1 cellular context compared by ENCODE assay signal in the genomic region with DNA sequence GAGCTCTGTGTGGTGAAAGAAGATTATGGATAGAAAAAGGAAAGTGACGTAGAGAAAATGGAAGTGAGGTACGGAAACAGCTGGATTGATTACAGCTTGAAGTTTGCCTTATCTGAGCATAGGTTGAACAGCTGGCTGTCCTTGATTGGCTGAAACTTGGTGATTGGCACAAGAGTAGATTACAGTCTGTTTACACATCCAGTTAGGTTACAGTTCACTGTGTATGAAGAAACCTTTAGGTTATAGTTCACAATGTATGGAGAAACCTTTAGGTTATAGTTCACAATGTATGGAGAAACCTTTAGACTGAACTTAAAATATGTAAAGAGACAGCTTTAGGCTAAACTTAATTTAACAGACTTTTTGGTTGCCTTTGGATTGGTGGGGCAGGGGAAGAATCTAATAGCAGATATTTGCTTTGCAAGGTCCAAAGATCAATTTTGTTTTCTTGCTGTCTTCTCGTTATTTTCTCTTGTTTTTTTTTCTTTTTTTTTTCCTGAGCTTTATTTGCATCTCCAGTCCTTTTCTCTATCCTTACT.
TF ChIP-seq lines count a peak whose summit lies in the region.

No MANE protein-coding gene starts in this region.

TF ChIP-seq in K562, 482 proteins besides CTCF, POLR2A, EP300 and RAD21 (continued from another document and continues in another):
- TF ChIP-seq, protein P1, sequence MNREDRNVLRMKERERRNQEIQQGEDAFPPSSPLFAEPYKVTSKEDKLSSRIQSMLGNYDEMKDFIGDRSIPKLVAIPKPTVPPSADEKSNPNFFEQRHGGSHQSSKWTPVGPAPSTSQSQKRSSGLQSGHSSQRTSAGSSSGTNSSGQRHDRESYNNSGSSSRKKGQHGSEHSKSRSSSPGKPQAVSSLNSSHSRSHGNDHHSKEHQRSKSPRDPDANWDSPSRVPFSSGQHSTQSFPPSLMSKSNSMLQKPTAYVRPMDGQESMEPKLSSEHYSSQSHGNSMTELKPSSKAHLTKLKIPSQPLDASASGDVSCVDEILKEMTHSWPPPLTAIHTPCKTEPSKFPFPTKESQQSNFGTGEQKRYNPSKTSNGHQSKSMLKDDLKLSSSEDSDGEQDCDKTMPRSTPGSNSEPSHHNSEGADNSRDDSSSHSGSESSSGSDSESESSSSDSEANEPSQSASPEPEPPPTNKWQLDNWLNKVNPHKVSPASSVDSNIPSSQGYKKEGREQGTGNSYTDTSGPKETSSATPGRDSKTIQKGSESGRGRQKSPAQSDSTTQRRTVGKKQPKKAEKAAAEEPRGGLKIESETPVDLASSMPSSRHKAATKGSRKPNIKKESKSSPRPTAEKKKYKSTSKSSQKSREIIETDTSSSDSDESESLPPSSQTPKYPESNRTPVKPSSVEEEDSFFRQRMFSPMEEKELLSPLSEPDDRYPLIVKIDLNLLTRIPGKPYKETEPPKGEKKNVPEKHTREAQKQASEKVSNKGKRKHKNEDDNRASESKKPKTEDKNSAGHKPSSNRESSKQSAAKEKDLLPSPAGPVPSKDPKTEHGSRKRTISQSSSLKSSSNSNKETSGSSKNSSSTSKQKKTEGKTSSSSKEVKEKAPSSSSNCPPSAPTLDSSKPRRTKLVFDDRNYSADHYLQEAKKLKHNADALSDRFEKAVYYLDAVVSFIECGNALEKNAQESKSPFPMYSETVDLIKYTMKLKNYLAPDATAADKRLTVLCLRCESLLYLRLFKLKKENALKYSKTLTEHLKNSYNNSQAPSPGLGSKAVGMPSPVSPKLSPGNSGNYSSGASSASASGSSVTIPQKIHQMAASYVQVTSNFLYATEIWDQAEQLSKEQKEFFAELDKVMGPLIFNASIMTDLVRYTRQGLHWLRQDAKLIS (CRISPR knock-in tag; IDR thresholded peaks at IDR 0.05): no peak
- TF ChIP-seq, protein P2, sequence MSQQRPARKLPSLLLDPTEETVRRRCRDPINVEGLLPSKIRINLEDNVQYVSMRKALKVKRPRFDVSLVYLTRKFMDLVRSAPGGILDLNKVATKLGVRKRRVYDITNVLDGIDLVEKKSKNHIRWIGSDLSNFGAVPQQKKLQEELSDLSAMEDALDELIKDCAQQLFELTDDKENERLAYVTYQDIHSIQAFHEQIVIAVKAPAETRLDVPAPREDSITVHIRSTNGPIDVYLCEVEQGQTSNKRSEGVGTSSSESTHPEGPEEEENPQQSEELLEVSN (IDR thresholded peaks at IDR 0.05; ENCODE audit: borderline replicate concordance in 1 of 2, extremely low read depth in 1 of 2, insufficient read depth in 1 of 2, insufficient read length in 1 of 2, low read depth in 1 of 2, low read length in 1 of 2, poor library complexity in 1 of 2, severe bottlenecking in 1 of 2): no peak
- TF ChIP-seq KLF6 (CRISPR knock-in tag; IDR thresholded peaks at IDR 0.05; ENCODE audit: borderline replicate concordance): no peak
- TF ChIP-seq TEAD1 (CRISPR knock-in tag; IDR thresholded peaks at IDR 0.05): no peak
- no peak for TF ChIP-seq CBX1 (IDR thresholded peaks at IDR 0.05; ENCODE audit: low read depth)
- TF ChIP-seq, protein P3, sequence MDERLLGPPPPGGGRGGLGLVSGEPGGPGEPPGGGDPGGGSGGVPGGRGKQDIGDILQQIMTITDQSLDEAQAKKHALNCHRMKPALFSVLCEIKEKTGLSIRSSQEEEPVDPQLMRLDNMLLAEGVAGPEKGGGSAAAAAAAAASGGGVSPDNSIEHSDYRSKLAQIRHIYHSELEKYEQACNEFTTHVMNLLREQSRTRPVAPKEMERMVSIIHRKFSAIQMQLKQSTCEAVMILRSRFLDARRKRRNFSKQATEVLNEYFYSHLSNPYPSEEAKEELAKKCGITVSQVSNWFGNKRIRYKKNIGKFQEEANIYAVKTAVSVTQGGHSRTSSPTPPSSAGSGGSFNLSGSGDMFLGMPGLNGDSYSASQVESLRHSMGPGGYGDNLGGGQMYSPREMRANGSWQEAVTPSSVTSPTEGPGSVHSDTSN (CRISPR knock-in tag; IDR thresholded peaks at IDR 0.05; ENCODE audit: low read depth): peak; percentile 49; the same call in 1 of the 2 replicates
- TF ChIP-seq, protein P3 (tag; conservative IDR thresholded peaks at IDR 0.05; ENCODE audit: low read depth): peak; percentile 88
- TF ChIP-seq RBBP5 (IDR thresholded peaks at IDR 0.05; ENCODE audit: borderline replicate concordance, insufficient read depth, low read length, poor library complexity, severe bottlenecking): no peak
- TF ChIP-seq TEAD4 (IDR thresholded peaks at IDR 0.05; ENCODE audit: low read length): peak; percentile 81
- no peak for TF ChIP-seq TEAD4 (CRISPR knock-in tag; IDR thresholded peaks at IDR 0.05; ENCODE audit: borderline replicate concordance)
- TF ChIP-seq RFX1 (IDR thresholded peaks at IDR 0.05): no peak
- peak; percentile 29; the same call in 1 of the 2 replicates for TF ChIP-seq EP400 (IDR thresholded peaks at IDR 0.05)
- TF ChIP-seq, protein P4, sequence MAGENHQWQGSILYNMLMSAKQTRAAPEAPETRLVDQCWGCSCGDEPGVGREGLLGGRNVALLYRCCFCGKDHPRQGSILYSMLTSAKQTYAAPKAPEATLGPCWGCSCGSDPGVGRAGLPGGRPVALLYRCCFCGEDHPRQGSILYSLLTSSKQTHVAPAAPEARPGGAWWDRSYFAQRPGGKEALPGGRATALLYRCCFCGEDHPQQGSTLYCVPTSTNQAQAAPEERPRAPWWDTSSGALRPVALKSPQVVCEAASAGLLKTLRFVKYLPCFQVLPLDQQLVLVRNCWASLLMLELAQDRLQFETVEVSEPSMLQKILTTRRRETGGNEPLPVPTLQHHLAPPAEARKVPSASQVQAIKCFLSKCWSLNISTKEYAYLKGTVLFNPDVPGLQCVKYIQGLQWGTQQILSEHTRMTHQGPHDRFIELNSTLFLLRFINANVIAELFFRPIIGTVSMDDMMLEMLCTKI (IDR thresholded peaks at IDR 0.05; ENCODE audit: partially characterized antibody): no peak
- peak; percentile 72 to 95; a peak in 3 of 4 replicates for TF ChIP-seq FOXA3 (CRISPR knock-in tag; conservative IDR thresholded peaks at IDR 0.05 in 1 of 2, IDR thresholded peaks at IDR 0.05 in 1 of 2)
- no peak for TF ChIP-seq NCOA2 (IDR thresholded peaks at IDR 0.05; ENCODE audit: partially characterized antibody in 2 of 2)
- no peak for TF ChIP-seq XRCC5 (IDR thresholded peaks at IDR 0.05; ENCODE audit: low read depth, low read length)
- 0 out of 2 replicates have a peak, but pooled peaks have one; percentile 21 for TF ChIP-seq ZEB2 (IDR thresholded peaks at IDR 0.05)
- TF ChIP-seq, protein P5, sequence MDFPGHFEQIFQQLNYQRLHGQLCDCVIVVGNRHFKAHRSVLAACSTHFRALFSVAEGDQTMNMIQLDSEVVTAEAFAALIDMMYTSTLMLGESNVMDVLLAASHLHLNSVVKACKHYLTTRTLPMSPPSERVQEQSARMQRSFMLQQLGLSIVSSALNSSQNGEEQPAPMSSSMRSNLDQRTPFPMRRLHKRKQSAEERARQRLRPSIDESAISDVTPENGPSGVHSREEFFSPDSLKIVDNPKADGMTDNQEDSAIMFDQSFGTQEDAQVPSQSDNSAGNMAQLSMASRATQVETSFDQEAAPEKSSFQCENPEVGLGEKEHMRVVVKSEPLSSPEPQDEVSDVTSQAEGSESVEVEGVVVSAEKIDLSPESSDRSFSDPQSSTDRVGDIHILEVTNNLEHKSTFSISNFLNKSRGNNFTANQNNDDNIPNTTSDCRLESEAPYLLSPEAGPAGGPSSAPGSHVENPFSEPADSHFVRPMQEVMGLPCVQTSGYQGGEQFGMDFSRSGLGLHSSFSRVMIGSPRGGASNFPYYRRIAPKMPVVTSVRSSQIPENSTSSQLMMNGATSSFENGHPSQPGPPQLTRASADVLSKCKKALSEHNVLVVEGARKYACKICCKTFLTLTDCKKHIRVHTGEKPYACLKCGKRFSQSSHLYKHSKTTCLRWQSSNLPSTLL (IDR thresholded peaks at IDR 0.05): no peak
- no peak for TF ChIP-seq MCM3 (IDR thresholded peaks at IDR 0.05)
- peak; percentile 88 for TF ChIP-seq CBFA2T3 (IDR thresholded peaks at IDR 0.05)
- TF ChIP-seq, protein P6, sequence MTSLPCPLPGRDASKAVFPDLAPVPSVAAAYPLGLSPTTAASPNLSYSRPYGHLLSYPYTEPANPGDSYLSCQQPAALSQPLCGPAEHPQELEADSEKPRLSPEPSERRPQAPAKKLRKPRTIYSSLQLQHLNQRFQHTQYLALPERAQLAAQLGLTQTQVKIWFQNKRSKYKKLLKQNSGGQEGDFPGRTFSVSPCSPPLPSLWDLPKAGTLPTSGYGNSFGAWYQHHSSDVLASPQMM (CRISPR knock-in tag; IDR thresholded peaks at IDR 0.05): no peak
- TF ChIP-seq, protein P7, sequence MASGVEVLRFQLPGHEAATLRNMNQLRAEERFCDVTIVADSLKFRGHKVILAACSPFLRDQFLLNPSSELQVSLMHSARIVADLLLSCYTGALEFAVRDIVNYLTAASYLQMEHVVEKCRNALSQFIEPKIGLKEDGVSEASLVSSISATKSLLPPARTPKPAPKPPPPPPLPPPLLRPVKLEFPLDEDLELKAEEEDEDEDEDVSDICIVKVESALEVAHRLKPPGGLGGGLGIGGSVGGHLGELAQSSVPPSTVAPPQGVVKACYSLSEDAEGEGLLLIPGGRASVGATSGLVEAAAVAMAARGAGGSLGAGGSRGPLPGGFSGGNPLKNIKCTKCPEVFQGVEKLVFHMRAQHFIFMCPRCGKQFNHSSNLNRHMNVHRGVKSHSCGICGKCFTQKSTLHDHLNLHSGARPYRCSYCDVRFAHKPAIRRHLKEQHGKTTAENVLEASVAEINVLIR (CRISPR knock-in tag; IDR thresholded peaks at IDR 0.05): no peak
- 0 out of 2 replicates have a peak, but pooled peaks have one; percentile 46 for TF ChIP-seq ZNF197 (CRISPR knock-in tag; IDR thresholded peaks at IDR 0.05; ENCODE audit: low read depth)
- TF ChIP-seq ZNF444 (CRISPR knock-in tag; IDR thresholded peaks at IDR 0.05): no peak
- no peak for TF ChIP-seq ZNF3 (CRISPR knock-in tag; IDR thresholded peaks at IDR 0.05)
- no peak for TF ChIP-seq CREB1 (IDR thresholded peaks at IDR 0.05)
- TF ChIP-seq CREB1 (CRISPR knock-in tag; IDR thresholded peaks at IDR 0.05): no peak
- peak; percentile 72 for TF ChIP-seq MYBL2 (IDR thresholded peaks at IDR 0.05; ENCODE audit: low read depth)
- no peak for TF ChIP-seq MYBL2 (CRISPR knock-in tag; IDR thresholded peaks at IDR 0.05; ENCODE audit: borderline replicate concordance)
- TF ChIP-seq RAD51 (IDR thresholded peaks at IDR 0.05; ENCODE audit: borderline replicate concordance, low read depth): no peak
- TF ChIP-seq, protein P8, sequence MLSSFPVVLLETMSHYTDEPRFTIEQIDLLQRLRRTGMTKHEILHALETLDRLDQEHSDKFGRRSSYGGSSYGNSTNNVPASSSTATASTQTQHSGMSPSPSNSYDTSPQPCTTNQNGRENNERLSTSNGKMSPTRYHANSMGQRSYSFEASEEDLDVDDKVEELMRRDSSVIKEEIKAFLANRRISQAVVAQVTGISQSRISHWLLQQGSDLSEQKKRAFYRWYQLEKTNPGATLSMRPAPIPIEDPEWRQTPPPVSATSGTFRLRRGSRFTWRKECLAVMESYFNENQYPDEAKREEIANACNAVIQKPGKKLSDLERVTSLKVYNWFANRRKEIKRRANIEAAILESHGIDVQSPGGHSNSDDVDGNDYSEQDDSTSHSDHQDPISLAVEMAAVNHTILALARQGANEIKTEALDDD (IDR thresholded peaks at IDR 0.05): no peak
- no peak for TF ChIP-seq GTF2A2 (tag; IDR thresholded peaks at IDR 0.05)
- TF ChIP-seq CEBPG (CRISPR knock-in tag; IDR thresholded peaks at IDR 0.05): no peak
- TF ChIP-seq CEBPG (tag; conservative IDR thresholded peaks at IDR 0.05 in 1 of 2, IDR thresholded peaks at IDR 0.05 in 1 of 2): peak in 1 of 2 experiments; percentile 63; a peak in 2 of 4 replicates
- TF ChIP-seq KLF1 (tag; IDR thresholded peaks at IDR 0.05): no peak
- TF ChIP-seq NFE2L1 (tag; IDR thresholded peaks at IDR 0.05; ENCODE audit: borderline replicate concordance, low read depth): no peak
- TF ChIP-seq, protein P9, sequence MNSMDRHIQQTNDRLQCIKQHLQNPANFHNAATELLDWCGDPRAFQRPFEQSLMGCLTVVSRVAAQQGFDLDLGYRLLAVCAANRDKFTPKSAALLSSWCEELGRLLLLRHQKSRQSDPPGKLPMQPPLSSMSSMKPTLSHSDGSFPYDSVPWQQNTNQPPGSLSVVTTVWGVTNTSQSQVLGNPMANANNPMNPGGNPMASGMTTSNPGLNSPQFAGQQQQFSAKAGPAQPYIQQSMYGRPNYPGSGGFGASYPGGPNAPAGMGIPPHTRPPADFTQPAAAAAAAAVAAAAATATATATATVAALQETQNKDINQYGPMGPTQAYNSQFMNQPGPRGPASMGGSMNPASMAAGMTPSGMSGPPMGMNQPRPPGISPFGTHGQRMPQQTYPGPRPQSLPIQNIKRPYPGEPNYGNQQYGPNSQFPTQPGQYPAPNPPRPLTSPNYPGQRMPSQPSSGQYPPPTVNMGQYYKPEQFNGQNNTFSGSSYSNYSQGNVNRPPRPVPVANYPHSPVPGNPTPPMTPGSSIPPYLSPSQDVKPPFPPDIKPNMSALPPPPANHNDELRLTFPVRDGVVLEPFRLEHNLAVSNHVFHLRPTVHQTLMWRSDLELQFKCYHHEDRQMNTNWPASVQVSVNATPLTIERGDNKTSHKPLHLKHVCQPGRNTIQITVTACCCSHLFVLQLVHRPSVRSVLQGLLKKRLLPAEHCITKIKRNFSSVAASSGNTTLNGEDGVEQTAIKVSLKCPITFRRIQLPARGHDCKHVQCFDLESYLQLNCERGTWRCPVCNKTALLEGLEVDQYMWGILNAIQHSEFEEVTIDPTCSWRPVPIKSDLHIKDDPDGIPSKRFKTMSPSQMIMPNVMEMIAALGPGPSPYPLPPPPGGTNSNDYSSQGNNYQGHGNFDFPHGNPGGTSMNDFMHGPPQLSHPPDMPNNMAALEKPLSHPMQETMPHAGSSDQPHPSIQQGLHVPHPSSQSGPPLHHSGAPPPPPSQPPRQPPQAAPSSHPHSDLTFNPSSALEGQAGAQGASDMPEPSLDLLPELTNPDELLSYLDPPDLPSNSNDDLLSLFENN (IDR thresholded peaks at IDR 0.05; ENCODE audit: low read depth in 2 of 2, low read length in 2 of 2): peak in 1 of 2 experiments; percentile 45; a peak in 1 of 4 replicates
- TF ChIP-seq, protein P10, sequence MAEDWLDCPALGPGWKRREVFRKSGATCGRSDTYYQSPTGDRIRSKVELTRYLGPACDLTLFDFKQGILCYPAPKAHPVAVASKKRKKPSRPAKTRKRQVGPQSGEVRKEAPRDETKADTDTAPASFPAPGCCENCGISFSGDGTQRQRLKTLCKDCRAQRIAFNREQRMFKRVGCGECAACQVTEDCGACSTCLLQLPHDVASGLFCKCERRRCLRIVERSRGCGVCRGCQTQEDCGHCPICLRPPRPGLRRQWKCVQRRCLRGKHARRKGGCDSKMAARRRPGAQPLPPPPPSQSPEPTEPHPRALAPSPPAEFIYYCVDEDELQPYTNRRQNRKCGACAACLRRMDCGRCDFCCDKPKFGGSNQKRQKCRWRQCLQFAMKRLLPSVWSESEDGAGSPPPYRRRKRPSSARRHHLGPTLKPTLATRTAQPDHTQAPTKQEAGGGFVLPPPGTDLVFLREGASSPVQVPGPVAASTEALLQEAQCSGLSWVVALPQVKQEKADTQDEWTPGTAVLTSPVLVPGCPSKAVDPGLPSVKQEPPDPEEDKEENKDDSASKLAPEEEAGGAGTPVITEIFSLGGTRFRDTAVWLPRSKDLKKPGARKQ (CRISPR knock-in tag; IDR thresholded peaks at IDR 0.05): no peak
- no peak for TF ChIP-seq E2F3 (CRISPR knock-in tag; IDR thresholded peaks at IDR 0.05)
